In genomic region chr19:10544242-10544752, GRCh38 we compare ENCODE assay signal across 8 cellular contexts. TPM values are rescaled to one million over a fixed set of nuclear protein-coding genes. Genes with fewer than 3 reads are reported as not detected.
DNase-seq lines count a peak whose midpoint lies in the region; ATAC-seq and TF ChIP-seq lines count a peak whose summit lies in the region.

No MANE protein-coding gene starts in this region.

- TF ChIP-seq CTCF in GM10266 (IDR thresholded peaks at IDR 0.05; ENCODE audit: control insufficient read depth, insufficient read depth, low read depth, missing control alignments), result no peak

- peak overlapping the region; percentile 86 for H3K4me3 ChIP-seq in skeletal muscle cell (ENCODE audit: low read depth, low read length)

- DNase-seq in GM10266 (ENCODE audit: extremely low spot score) (peak; percentile 53), left ventricle myocardium superior (no peak), skeletal muscle cell (ENCODE audit: low read depth) (no peak), NAMALWA (ENCODE audit: low spot score) (no peak)
- DNase-seq in activated effector memory CD4-positive, alpha-beta T cell treated with Interleukin-2 at 50 U/mL for 16 hours, result peak; percentile 17

- intact Hi-C loops in left ventricle myocardium superior (cut with micrococcal nuclease), result no loop called here

- ATAC-seq in HG03439 (IDR thresholded peaks at IDR 0.05; ENCODE audit: unreplicated experiment) (peak; percentile 14), left ventricle myocardium superior (peak; percentile 39), GM19463 (IDR thresholded peaks at IDR 0.05; ENCODE audit: unreplicated experiment) (no peak), GM18502 (IDR thresholded peaks at IDR 0.05; ENCODE audit: poor library complexity, unreplicated experiment) (no peak)

RNA-seq across cellular contexts. Expression of gene ATG4D, which starts 0.6 kb away (rescaled TPM):
- 61.4 TPM for total RNA-seq in left ventricle myocardium superior

RNA-seq across cellular contexts. Expression of gene KRI1, which starts 21.5 kb away (rescaled TPM):
- total RNA-seq in left ventricle myocardium superior, result 9.3 TPM

RNA-seq across cellular contexts. Expression of gene CDKN2D, which starts 24.5 kb away (rescaled TPM):
- total RNA-seq in left ventricle myocardium superior, result 8.3 TPM

RNA-seq across cellular contexts. Expression of gene S1PR5, which starts 27.1 kb away (rescaled TPM):
- not detected for total RNA-seq in left ventricle myocardium superior

RNA-seq across cellular contexts. Expression of gene KEAP1, which starts 41.1 kb away (rescaled TPM):
- total RNA-seq in left ventricle myocardium superior, result 87.7 TPM

Comparison
In these comparisons a context has a peak if more than half of its experiments do, and no peak if none do; other contexts are left out.
1. DNase-seq: peak in GM10266 (single experiment) and activated effector memory CD4-positive, alpha-beta T cell treated with Interleukin-2 at 50 U/mL for 16 hours (single experiment); none in left ventricle myocardium superior (single experiment), skeletal muscle cell (single experiment) and NAMALWA (single experiment).
2. ATAC-seq: peak in HG03439 (single experiment) and left ventricle myocardium superior (single experiment); none in GM19463 (single experiment) and GM18502 (single experiment).